Comparison of ENCODE assay signal across 1 cellular context in genomic region chr21:38800046-38800758, GRCh38.
TF ChIP-seq lines count a peak whose summit lies in the region.

No MANE protein-coding gene starts in this region.

TF ChIP-seq in HepG2, 621 proteins besides CTCF, POLR2A, EP300 and RAD21 (continued from another document):
- TF ChIP-seq FOXP4 (CRISPR knock-in tag; IDR thresholded peaks at IDR 0.05) (peak; percentile 45; the same call in 1 of the 2 replicates), FOXA3 (CRISPR knock-in tag; IDR thresholded peaks at IDR 0.05) (peak; percentile 44; the same call in 1 of the 2 replicates), SOX6 (IDR thresholded peaks at IDR 0.05) (no peak), SOX6 (CRISPR knock-in tag; IDR thresholded peaks at IDR 0.05) (peak; percentile 58), MAFF (IDR thresholded peaks at IDR 0.05; ENCODE audit: low read depth, low read length) (no peak), THAP8 (CRISPR knock-in tag; IDR thresholded peaks at IDR 0.05; ENCODE audit: borderline replicate concordance) (no peak), FOXO1 (CRISPR knock-in tag; IDR thresholded peaks at IDR 0.05) (no peak), ZSCAN5A (CRISPR knock-in tag; IDR thresholded peaks at IDR 0.05; ENCODE audit: borderline replicate concordance) (no peak), SMYD3 (CRISPR knock-in tag; IDR thresholded peaks at IDR 0.05) (no peak)
